ENCODE assay signal across 36 cellular contexts in genomic region chr16:48334325-48334724, GRCh38. TPM values are rescaled to one million over a fixed set of nuclear protein-coding genes. Genes with fewer than 3 reads are reported as not detected.
DNase-seq lines count a peak whose midpoint lies in the region; ATAC-seq and TF ChIP-seq lines count a peak whose summit lies in the region.
"Had no signal": no experiment of that assay in that cellular context is flagged by ENCODE, and none has a peak within 500 bp of the region (broad histone marks: within the 10 kb centered on the region; RNA-seq: fewer than 3 reads in every experiment).

No MANE protein-coding gene starts in this region.

- H3K36me3 ChIP-seq in H7 (replicated peaks; ENCODE audit: control insufficient read depth, insufficient read depth, low read length) (no peaks in the 10 kb centered on the region; the same call in 1 of the 2 replicates), PC-3 (ENCODE audit: low read depth, low read length) (peaks cover 10% of the 10 kb centered on the region; the same call in 1 of the 2 replicates), endodermal cell (ENCODE audit: control insufficient read depth, insufficient read depth, low read length) (peaks cover 18% of the 10 kb centered on the region), uterus (no peaks in the 10 kb centered on the region)

- H4K20me1 ChIP-seq in PC-3 (ENCODE audit: low read length) = no peaks in the 10 kb centered on the region

- intact Hi-C loops in PC-3 (cut with micrococcal nuclease) (no loop called here), uterus (cut with DNase I; ENCODE audit: low total_unique reads) (no loop called here)

- peaks cover 10% of the 10 kb centered on the region for H3K4me1 Mint-ChIP-seq in endodermal cell
- peaks cover 5% of the 10 kb centered on the region for H3K4me1 Mint-ChIP-seq in stimulated activated effector memory CD8-positive, alpha-beta T cell treated with anti-CD3 and anti-CD28 coated beads, Interleukin-12 subunit alpha, Interleukin-12 subunit beta, amount 100 ng/mL, for 72 hours
- H3K4me1 Mint-ChIP-seq: nephron had no signal

- H3K4me2 ChIP-seq in PC-3 (ENCODE audit: low read length) = no peak overlapping the region
- H3K4me2 ChIP-seq: hepatocyte, smooth muscle cell had no signal

- no peaks in the 10 kb centered on the region for H3F3A ChIP-seq in PC-3 (ENCODE audit: low read length, unreplicated experiment)

- peaks cover 41% of the 10 kb centered on the region for H3K36me3 Mint-ChIP-seq in endodermal cell (ENCODE audit: low read depth)
- H3K36me3 Mint-ChIP-seq in stimulated activated effector memory CD8-positive, alpha-beta T cell treated with anti-CD3 and anti-CD28 coated beads, Interleukin-12 subunit alpha, Interleukin-12 subunit beta, amount 100 ng/mL, for 72 hours = peaks cover 55% of the 10 kb centered on the region

- ATAC-seq in PC-3 (no peak), HG03521 (IDR thresholded peaks at IDR 0.05; ENCODE audit: unreplicated experiment) (no peak)
- no peak for ATAC-seq in stimulated activated effector memory CD8-positive, alpha-beta T cell treated with anti-CD3 and anti-CD28 coated beads, Interleukin-12 subunit alpha, Interleukin-12 subunit beta, amount 100 ng/mL, for 72 hours
- ATAC-seq: activated CD4-positive, CD25-positive, alpha-beta regulatory T cell treated with anti-CD3 and anti-CD28 coated beads, Interleukin-2, amount 50 U/mL, for 24 hours; activated T-helper 17 cell treated with anti-CD3 and anti-CD28 coated beads, Interleukin-2, amount 50 U/mL, for 72 hours; left colon; pancreas; right cardiac atrium; upper lobe of right lung had no signal

- no peak overlapping the region for H3K27ac Mint-ChIP-seq in endodermal cell
- H3K27ac Mint-ChIP-seq in stimulated activated effector memory CD8-positive, alpha-beta T cell treated with anti-CD3 and anti-CD28 coated beads, Interleukin-12 subunit alpha, Interleukin-12 subunit beta, amount 100 ng/mL, for 72 hours = peak overlapping the region; percentile 14
- H3K27ac Mint-ChIP-seq: activated CD4-positive, alpha-beta memory T cell treated with anti-CD3 and anti-CD28 coated beads, Interleukin-2, amount 10 ng/mL, durations not matched to agents 7 days and 5 days; activated naive CD4-positive, alpha-beta T cell treated with anti-CD3 and anti-CD28 coated beads, Interleukin-2, amount 50 U/mL, for 24 hours; activated T-helper 17 cell treated with anti-CD3 and anti-CD28 coated beads, Interleukin-2, amount 50 U/mL, for 72 hours; nephron had no signal

- DNase-seq in H7 = peak; percentile 35
- no peak for DNase-seq in PC-3
- DNase-seq in endodermal cell = peak; percentile 73
- DNase-seq in stimulated activated effector memory CD8-positive, alpha-beta T cell treated with anti-CD3 and anti-CD28 coated beads, Interleukin-12 subunit alpha, Interleukin-12 subunit beta, amount 100 ng/mL, for 72 hours (ENCODE audit: low spot score in 2 of 2) = no peak
- DNase-seq in NCI-H69 (lab: John Stamatoyannopoulos, UW) = no peak
- DNase-seq in uterus = no peak
- no peak for DNase-seq in Ammon's horn (ENCODE audit: low spot score)
- DNase-seq: activated CD4-positive, alpha-beta memory T cell treated with anti-CD3 and anti-CD28 coated beads, Interleukin-2, amount 10 ng/mL, durations not matched to agents 7 days and 5 days; activated CD8-positive, alpha-beta memory T cell treated with anti-CD3 and anti-CD28 coated beads, Interleukin-2, amount 50 U/mL, for 48 hours; amygdala; Calu3; DMS79; GDM1; immature natural killer cell; left colon; mammary epithelial cell; NCI-H146; NCI-H2107; NCI-H446 treated with DMSO at 0.1 percent for 48 hours; NCI-H82; pancreas; right cardiac atrium; stimulated activated naive CD4-positive, alpha-beta T cell treated with Interleukin-2 at 50 U/mL for 16 hours; T-helper 1 cell; upper lobe of right lung had no signal

- no peak overlapping the region for H3K4me3 ChIP-seq in H7 (ENCODE audit: insufficient read depth, low read depth, low read length)
- H3K4me3 ChIP-seq in PC-3 (ENCODE audit: low read length) = no peak overlapping the region
- H3K4me3 ChIP-seq in endodermal cell (ENCODE audit: low read length) = no peak overlapping the region
- no peak overlapping the region for H3K4me3 ChIP-seq in uterus
- H3K4me3 ChIP-seq: HAP-1, hepatocyte, pancreas, SJSA1, smooth muscle cell, suprapubic skin, upper lobe of right lung had no signal

- POLR2A ChIA-PET in PC-3 (lab: Charles Lee; ENCODE audit: unreplicated experiment) = no interaction called here

- H2AFZ ChIP-seq in PC-3 (ENCODE audit: low read length) = no peak overlapping the region
- H2AFZ ChIP-seq: hepatocyte had no signal

- H3K9me2 ChIP-seq in PC-3 (replicated peaks; ENCODE audit: low read length) = no peaks in the 10 kb centered on the region

- no peaks in the 10 kb centered on the region for H3K27me3 Mint-ChIP-seq in endodermal cell (ENCODE audit: insufficient read depth)
- H3K27me3 Mint-ChIP-seq: activated CD4-positive, alpha-beta memory T cell treated with anti-CD3 and anti-CD28 coated beads, Interleukin-2, amount 10 ng/mL, durations not matched to agents 7 days and 5 days; activated naive CD4-positive, alpha-beta T cell treated with anti-CD3 and anti-CD28 coated beads, Interleukin-2, amount 50 U/mL, for 24 hours; activated T-helper 17 cell treated with anti-CD3 and anti-CD28 coated beads, Interleukin-2, amount 50 U/mL, for 72 hours had no signal

- BruUV-seq in PC-3 (replicated peaks; lab: Mats Ljungman, UMichigan) = no TSS peak

- H3K9me3 Mint-ChIP-seq in endodermal cell = no peaks in the 10 kb centered on the region
- H3K9me3 Mint-ChIP-seq in stimulated activated effector memory CD8-positive, alpha-beta T cell treated with anti-CD3 and anti-CD28 coated beads, Interleukin-12 subunit alpha, Interleukin-12 subunit beta, amount 100 ng/mL, for 72 hours = no peaks in the 10 kb centered on the region
- H3K9me3 Mint-ChIP-seq: activated CD4-positive, alpha-beta memory T cell treated with anti-CD3 and anti-CD28 coated beads, Interleukin-2, amount 10 ng/mL, durations not matched to agents 7 days and 5 days; activated naive CD4-positive, alpha-beta T cell treated with anti-CD3 and anti-CD28 coated beads, Interleukin-2, amount 50 U/mL, for 24 hours; activated T-helper 17 cell treated with anti-CD3 and anti-CD28 coated beads, Interleukin-2, amount 50 U/mL, for 72 hours; immature natural killer cell; nephron had no signal

- no peak overlapping the region for H3K27ac ChIP-seq in PC-3 (ENCODE audit: low read length)
- H3K27ac ChIP-seq in endodermal cell (ENCODE audit: low read depth, low read length) = no peak overlapping the region
- H3K27ac ChIP-seq in uterus = no peak overlapping the region
- H3K27ac ChIP-seq: pancreas, RWPE1, suprapubic skin, upper lobe of right lung had no signal

- no peaks in the 10 kb centered on the region for H3K79me2 ChIP-seq in PC-3 (ENCODE audit: low read length)

- CTCF ChIA-PET in PC-3 (lab: Charles Lee) = no interaction called here

- no peak for TF ChIP-seq POLR2A in uterus (IDR thresholded peaks at IDR 0.05)

- H3K9me3 ChIP-seq in PC-3 (ENCODE audit: low read length) (no peaks in the 10 kb centered on the region), endodermal cell (ENCODE audit: control insufficient read depth, low read length) (no peaks in the 10 kb centered on the region), uterus (no peaks in the 10 kb centered on the region)
- H3K9me3 ChIP-seq: HAP-1, pancreas, suprapubic skin, upper lobe of right lung had no signal

- WGBS in endodermal cell (ENCODE audit: insufficient coverage in 1 of 2, insufficient read length in 1 of 2), 2 experiments = 92 to 98% methylated on average over 7 to 9 of the region's 9 CpGs

- H3K9ac ChIP-seq in PC-3 (ENCODE audit: low read length) = no peak overlapping the region
- H3K9ac ChIP-seq in endodermal cell (ENCODE audit: extremely low read depth, low read length, poor library complexity, severe bottlenecking) = no peak overlapping the region

- H3K4me1 ChIP-seq in PC-3 (ENCODE audit: insufficient read depth, low read length) (no peaks in the 10 kb centered on the region), endodermal cell (ENCODE audit: control insufficient read depth, insufficient read depth, low read length) (no peaks in the 10 kb centered on the region), uterus (no peaks in the 10 kb centered on the region)
- H3K4me1 ChIP-seq: HAP-1, pancreas had no signal

- TF ChIP-seq CTCF in PC-3 (conservative IDR thresholded peaks at IDR 0.05; ENCODE audit: low read depth, low read length) = peak; percentile 42
- peak; percentile 67 for TF ChIP-seq CTCF in endodermal cell (conservative IDR thresholded peaks at IDR 0.05)
- TF ChIP-seq CTCF in uterus (IDR thresholded peaks at IDR 0.05) = no peak

- H3K27me3 ChIP-seq in H7 (ENCODE audit: control insufficient read depth, insufficient read depth, low read length) (no peaks in the 10 kb centered on the region), PC-3 (ENCODE audit: low read length) (no peaks in the 10 kb centered on the region), endodermal cell (ENCODE audit: control insufficient read depth, insufficient read depth, low read length, poor library complexity, severe bottlenecking) (no peaks in the 10 kb centered on the region), uterus (no peaks in the 10 kb centered on the region)
- H3K27me3 ChIP-seq: hepatocyte, pancreas, SJSA1, suprapubic skin, upper lobe of right lung had no signal

- no peak overlapping the region for H3K4me3 Mint-ChIP-seq in endodermal cell
- H3K4me3 Mint-ChIP-seq in stimulated activated effector memory CD8-positive, alpha-beta T cell treated with anti-CD3 and anti-CD28 coated beads, Interleukin-12 subunit alpha, Interleukin-12 subunit beta, amount 100 ng/mL, for 72 hours = no peak overlapping the region
- H3K4me3 Mint-ChIP-seq: activated CD4-positive, alpha-beta memory T cell treated with anti-CD3 and anti-CD28 coated beads, Interleukin-2, amount 10 ng/mL, durations not matched to agents 7 days and 5 days; activated naive CD4-positive, alpha-beta T cell treated with anti-CD3 and anti-CD28 coated beads, Interleukin-2, amount 50 U/mL, for 24 hours; activated T-helper 17 cell treated with anti-CD3 and anti-CD28 coated beads, Interleukin-2, amount 50 U/mL, for 72 hours; immature natural killer cell; nephron had no signal

RNA-seq across cellular contexts. Expression of gene SIAH1, which starts 50.9 kb away (rescaled TPM):
- total RNA-seq in H7 (2014; rRNA removed; shearing (Covaris generic)) = 36.8 and 37.5 TPM in 2 replicates
- total RNA-seq in PC-3 (2014; rRNA removed) = 10.9 and 16.2 TPM in 2 replicates
- total RNA-seq in endodermal cell = 10 to 100 TPM; 32.8 to 37.5 TPM
- 49.0 TPM for polyA plus RNA-seq in endodermal cell (2013, experiment 1 of 2)
- polyA plus RNA-seq in endodermal cell (2013, experiment 2 of 2) = 44.0 TPM
- total RNA-seq in uterus = 10 to 100 TPM; 28.2 to 79.4 (median 41.6) TPM

Comparison
In these comparisons a context has a peak if more than half of its experiments do, and no peak if none do; other contexts are left out.
1. DNase-seq: peak in H7 (single experiment) and endodermal cell (single experiment); none in PC-3 (single experiment), stimulated activated effector memory CD8-positive, alpha-beta T cell treated with anti-CD3 and anti-CD28 coated beads, Interleukin-12 subunit alpha, Interleukin-12 subunit beta, amount 100 ng/mL, for 72 hours (0 of 2), NCI-H69 (single experiment), uterus (0 of 2) and Ammon's horn (single experiment).
2. CTCF ChIP-seq: peak in PC-3 (single experiment) and endodermal cell (single experiment); none in uterus (0 of 4).